20 cellular contexts compared by ENCODE assay signal in genomic region chr3:108319428-108320053, GRCh38. TPM values are rescaled to one million over a fixed set of nuclear protein-coding genes. Genes with fewer than 3 reads are reported as not detected.
A peak's percentile ranks its signal among the peaks of the same experiment; 100 is the strongest.
DNase-seq lines count a peak whose midpoint lies in the region; ATAC-seq and TF ChIP-seq lines count a peak whose summit lies in the region.
"Had no signal": no experiment of that assay in that cellular context is flagged by ENCODE, and none has a peak within 500 bp of the region (broad histone marks: within the 10 kb centered on the region; RNA-seq: fewer than 3 reads in every experiment).

No MANE protein-coding gene starts in this region.

- no peaks in the 10 kb centered on the region for H3K9me3 Mint-ChIP-seq in activated T-cell treated with anti-CD3 and anti-CD28 coated beads, Interleukin-2, amount 50 U/mL, for 72 hours
- no peaks in the 10 kb centered on the region for H3K9me3 Mint-ChIP-seq in activated CD4-positive, alpha-beta memory T cell treated with anti-CD3 and anti-CD28 coated beads, Interleukin-2, amount 10 ng/mL, durations not matched to agents 7 days and 5 days
- H3K9me3 Mint-ChIP-seq: activated CD8-positive, alpha-beta T cell treated with anti-CD3 and anti-CD28 coated beads for 36 hours; activated T-helper 1 cell treated with anti-CD3 and anti-CD28 coated beads, Interleukin-12 subunit alpha, Interleukin-12 subunit beta, Interleukin-2, Interleukin-4 antibody, amounts not matched to agents 30 ng/mL and 10 ng/mL and 1 ng/mL, durations not matched to agents 14 hours and 24 hours and 36 hours; central memory CD8-positive, alpha-beta T cell; neural progenitor cell had no signal

- H3K4me2 ChIP-seq in PC-3 (ENCODE audit: low read length) (peak overlapping the region; percentile 9; the same call in 1 of the 2 replicates), smooth muscle cell (no peak overlapping the region)
- H3K4me2 ChIP-seq: neural progenitor cell had no signal

- TF ChIP-seq CTCF in PC-3 (conservative IDR thresholded peaks at IDR 0.05; ENCODE audit: low read depth, low read length) (no peak), left lung (IDR thresholded peaks at IDR 0.05) (no peak), smooth muscle cell (IDR thresholded peaks at IDR 0.05; ENCODE audit: borderline replicate concordance, insufficient read depth, poor library complexity, severe bottlenecking) (no peak)

- no peak for ATAC-seq in activated T-cell treated with anti-CD3 and anti-CD28 coated beads, Interleukin-2, amount 50 U/mL, for 72 hours (replicated peaks in 1 of 2)
- peak; percentile 13; the same call in 1 of the 2 replicates for ATAC-seq in PC-3
- peak; percentile 78 for ATAC-seq in left lung
- ATAC-seq: activated CD8-positive, alpha-beta T cell treated with anti-CD3 and anti-CD28 coated beads for 36 hours; gastroesophageal sphincter; Panc1; right lobe of liver had no signal

- H4K20me1 ChIP-seq in PC-3 (ENCODE audit: low read length) = no peaks in the 10 kb centered on the region
- H4K20me1 ChIP-seq in smooth muscle cell (ENCODE audit: low read depth) = no peaks in the 10 kb centered on the region

- BruUV-seq in PC-3 (replicated peaks; lab: Mats Ljungman, UMichigan) = no TSS peak

- H3K4me3 Mint-ChIP-seq in activated T-cell treated with anti-CD3 and anti-CD28 coated beads, Interleukin-2, amount 50 U/mL, for 72 hours = no peak overlapping the region
- H3K4me3 Mint-ChIP-seq in activated CD4-positive, alpha-beta memory T cell treated with anti-CD3 and anti-CD28 coated beads, Interleukin-2, amount 10 ng/mL, durations not matched to agents 7 days and 5 days = no peak overlapping the region
- H3K4me3 Mint-ChIP-seq: activated CD8-positive, alpha-beta T cell treated with anti-CD3 and anti-CD28 coated beads for 36 hours; activated T-helper 1 cell treated with anti-CD3 and anti-CD28 coated beads, Interleukin-12 subunit alpha, Interleukin-12 subunit beta, Interleukin-2, Interleukin-4 antibody, amounts not matched to agents 30 ng/mL and 10 ng/mL and 1 ng/mL, durations not matched to agents 14 hours and 24 hours and 36 hours; central memory CD8-positive, alpha-beta T cell; neural progenitor cell had no signal

- H3K4me1 Mint-ChIP-seq in activated T-cell treated with anti-CD3 and anti-CD28 coated beads, Interleukin-2, amount 50 U/mL, for 72 hours (ENCODE audit: low read depth) = peaks cover 14% of the 10 kb centered on the region
- peaks cover 2% of the 10 kb centered on the region for H3K4me1 Mint-ChIP-seq in activated CD4-positive, alpha-beta memory T cell treated with anti-CD3 and anti-CD28 coated beads, Interleukin-2, amount 10 ng/mL, durations not matched to agents 7 days and 5 days
- H3K4me1 Mint-ChIP-seq: central memory CD8-positive, alpha-beta T cell had no signal

- WGBS in smooth muscle cell (ENCODE audit: low lambda C conversion rate) = 86% methylated on average over 6 of the region's 6 CpGs

- CTCF ChIA-PET in PC-3 (lab: Charles Lee) = interaction anchor here (0.7 kb wide), 1 partner anchor 579 kb away, joined by 3 read pairs; no protein-coding TSS in a partner anchor
- CTCF ChIA-PET in activated CD4-positive, alpha-beta memory T cell treated with anti-CD3 and anti-CD28 coated beads, Interleukin-2, amount 10 ng/mL, durations not matched to agents 7 days and 5 days (lab: Charles Lee) = no interaction called here

- H3K36me3 Mint-ChIP-seq in activated T-cell treated with anti-CD3 and anti-CD28 coated beads, Interleukin-2, amount 50 U/mL, for 72 hours (ENCODE audit: insufficient read depth in 2 of 2) = no peaks in the 10 kb centered on the region
- H3K36me3 Mint-ChIP-seq in activated CD4-positive, alpha-beta memory T cell treated with anti-CD3 and anti-CD28 coated beads, Interleukin-2, amount 10 ng/mL, durations not matched to agents 7 days and 5 days (ENCODE audit: low read depth) = no peaks in the 10 kb centered on the region
- H3K36me3 Mint-ChIP-seq: neural progenitor cell had no signal

- intact Hi-C loops in PC-3 (cut with micrococcal nuclease) (no loop called here), left lung (cut with DNase I) (no loop called here)

- H2AFZ ChIP-seq in PC-3 (ENCODE audit: low read length) (no peak overlapping the region), smooth muscle cell (ENCODE audit: low read depth) (no peak overlapping the region)
- H2AFZ ChIP-seq: neural progenitor cell had no signal

- POLR2A ChIA-PET in PC-3 (lab: Charles Lee; ENCODE audit: unreplicated experiment) = no interaction called here
- POLR2A ChIA-PET in activated CD4-positive, alpha-beta memory T cell treated with anti-CD3 and anti-CD28 coated beads, Interleukin-2, amount 10 ng/mL, durations not matched to agents 7 days and 5 days (lab: Charles Lee) = interaction anchor here (1.2 to 1.8 kb wide), 2 partner anchors 9 to 97 kb away, joined by 4 to 5 read pairs; partner anchors contain the start of gene IFT57

- peak overlapping the region; percentile 14 for H3K27ac Mint-ChIP-seq in activated T-cell treated with anti-CD3 and anti-CD28 coated beads, Interleukin-2, amount 50 U/mL, for 72 hours
- no peak overlapping the region for H3K27ac Mint-ChIP-seq in activated CD4-positive, alpha-beta memory T cell treated with anti-CD3 and anti-CD28 coated beads, Interleukin-2, amount 10 ng/mL, durations not matched to agents 7 days and 5 days
- H3K27ac Mint-ChIP-seq: activated CD8-positive, alpha-beta T cell treated with anti-CD3 and anti-CD28 coated beads for 36 hours; activated T-helper 1 cell treated with anti-CD3 and anti-CD28 coated beads, Interleukin-12 subunit alpha, Interleukin-12 subunit beta, Interleukin-2, Interleukin-4 antibody, amounts not matched to agents 30 ng/mL and 10 ng/mL and 1 ng/mL, durations not matched to agents 14 hours and 24 hours and 36 hours; neural progenitor cell had no signal

- H3F3A ChIP-seq in PC-3 (ENCODE audit: low read length, unreplicated experiment) (no peaks in the 10 kb centered on the region), smooth muscle cell (ENCODE audit: low read depth) (no peaks in the 10 kb centered on the region)

- H3K9me2 ChIP-seq in PC-3 (replicated peaks; ENCODE audit: low read length) = no peaks in the 10 kb centered on the region

- H3K9ac ChIP-seq in PC-3 (ENCODE audit: low read length) (no peak overlapping the region), smooth muscle cell (ENCODE audit: low read depth) (no peak overlapping the region)
- H3K9ac ChIP-seq: neural progenitor cell had no signal

- H3K4me1 ChIP-seq in PC-3 (ENCODE audit: insufficient read depth, low read length) (peaks cover 11% of the 10 kb centered on the region; the same call in 1 of the 2 replicates), left lung (peaks cover 0 to 3% of the 10 kb centered on the region in 2 donors), smooth muscle cell (ENCODE audit: low read depth) (no peaks in the 10 kb centered on the region)
- H3K4me1 ChIP-seq: gastroesophageal sphincter, HAP-1, neural progenitor cell, right lobe of liver had no signal

- H3K79me2 ChIP-seq in PC-3 (ENCODE audit: low read length) (no peaks in the 10 kb centered on the region), smooth muscle cell (ENCODE audit: low read depth) (no peaks in the 10 kb centered on the region)

- H3K27me3 ChIP-seq in PC-3 (ENCODE audit: low read length) (no peaks in the 10 kb centered on the region), left lung (no peaks in the 10 kb centered on the region), smooth muscle cell (ENCODE audit: low read depth) (no peaks in the 10 kb centered on the region)
- H3K27me3 ChIP-seq: gastroesophageal sphincter, neural progenitor cell, right lobe of liver had no signal

- H3K9me3 ChIP-seq in PC-3 (ENCODE audit: low read length) (no peaks in the 10 kb centered on the region), left lung (no peaks in the 10 kb centered on the region), smooth muscle cell (replicated peaks; ENCODE audit: low read depth) (no peaks in the 10 kb centered on the region)
- H3K9me3 ChIP-seq: gastroesophageal sphincter, HAP-1, right lobe of liver had no signal

- H3K27ac ChIP-seq in PC-3 (ENCODE audit: low read length) (no peak overlapping the region), left lung (peak overlapping the region; percentile 43 to 58), smooth muscle cell (ENCODE audit: low read depth) (no peak overlapping the region)
- H3K27ac ChIP-seq: gastroesophageal sphincter, neural progenitor cell, right lobe of liver had no signal

- H3K27me3 Mint-ChIP-seq in activated T-cell treated with anti-CD3 and anti-CD28 coated beads, Interleukin-2, amount 50 U/mL, for 72 hours (ENCODE audit: low read depth) = no peaks in the 10 kb centered on the region
- H3K27me3 Mint-ChIP-seq in activated CD4-positive, alpha-beta memory T cell treated with anti-CD3 and anti-CD28 coated beads, Interleukin-2, amount 10 ng/mL, durations not matched to agents 7 days and 5 days = no peaks in the 10 kb centered on the region
- H3K27me3 Mint-ChIP-seq: central memory CD8-positive, alpha-beta T cell had no signal

- H3K36me3 ChIP-seq in PC-3 (ENCODE audit: low read depth, low read length) (no peaks in the 10 kb centered on the region), left lung (no peaks in the 10 kb centered on the region), smooth muscle cell (ENCODE audit: low read depth) (no peaks in the 10 kb centered on the region)
- H3K36me3 ChIP-seq: gastroesophageal sphincter, HAP-1, neural progenitor cell, right lobe of liver had no signal

- H3K4me3 ChIP-seq in PC-3 (ENCODE audit: low read length) (no peak overlapping the region), left lung (no peak overlapping the region), smooth muscle cell (no peak overlapping the region)
- H3K4me3 ChIP-seq: gastroesophageal sphincter, HAP-1, neural progenitor cell, right lobe of liver had no signal

- DNase-seq in activated T-cell treated with anti-CD3 and anti-CD28 coated beads, Interleukin-2, amount 50 U/mL, for 72 hours = no peak
- DNase-seq in activated T-cell treated with anti-CD3 and anti-CD28 coated beads, Interleukin-2, amount 50 U/mL, for 1 hour = no peak
- DNase-seq in PC-3 (peak; percentile 85), left lung (no peak), HUDEP-2 (lab: John Stamatoyannopoulos, UW; ENCODE audit: unreplicated experiment in 76 of 76) (no peak), smooth muscle cell (lab: John Stamatoyannopoulos, UW; ENCODE audit: unreplicated experiment) (no peak)
- DNase-seq in activated CD4-positive, alpha-beta memory T cell treated with anti-CD3 and anti-CD28 coated beads, Interleukin-2, amount 10 ng/mL, durations not matched to agents 7 days and 5 days = no peak
- DNase-seq in activated CD4-positive, CD25-positive, alpha-beta regulatory T cell (lab: John Stamatoyannopoulos, UW) = no peak
- DNase-seq: activated CD8-positive, alpha-beta T cell treated with anti-CD3 and anti-CD28 coated beads for 36 hours; GF-D8; mesenchymal stem cell; NCI-H1436 treated with DMSO at 0.1 percent for 48 hours; NCI-H526 treated with DMSO at 0.1 percent for 48 hours; right lobe of liver had no signal

RNA-seq across cellular contexts. Expression of gene HHLA2, which starts 23.2 kb away (rescaled TPM):
- total RNA-seq in activated T-cell treated with anti-CD3 and anti-CD28 coated beads, Interleukin-2, amount 50 U/mL, for 72 hours = 1 to 10 TPM; 1.9 TPM
- total RNA-seq in PC-3 (2014; rRNA removed) = not detected in 2 replicates
- 1 to 10 TPM; 1.5 to 2.5 TPM for total RNA-seq in left lung
- 10 to 100 TPM in 1 of 2 experiments, 1 to 10 TPM in 1; 9.5 to 11.6 TPM for total RNA-seq in activated CD4-positive, alpha-beta memory T cell treated with anti-CD3 and anti-CD28 coated beads, Interleukin-2, amount 10 ng/mL, durations not matched to agents 7 days and 5 days
- not detected in 2 replicates for total RNA-seq in smooth muscle cell
- polyA plus RNA-seq in smooth muscle cell = not detected in 2 replicates
- total RNA-seq: gastroesophageal sphincter, right lobe of liver had no signal

Comparison
In these comparisons a context has a peak if more than half of its experiments do, and no peak if none do; other contexts are left out.
1. ATAC-seq: peak in PC-3 (single experiment) and left lung (single experiment); none in activated T-cell treated with anti-CD3 and anti-CD28 coated beads, Interleukin-2, amount 50 U/mL, for 72 hours (0 of 2).
2. H3K27ac ChIP-seq: peak in left lung (2 of 2); none in PC-3 (single experiment) and smooth muscle cell (single experiment).